ENCODE assay signal across 1 cellular context in the genomic region with DNA sequence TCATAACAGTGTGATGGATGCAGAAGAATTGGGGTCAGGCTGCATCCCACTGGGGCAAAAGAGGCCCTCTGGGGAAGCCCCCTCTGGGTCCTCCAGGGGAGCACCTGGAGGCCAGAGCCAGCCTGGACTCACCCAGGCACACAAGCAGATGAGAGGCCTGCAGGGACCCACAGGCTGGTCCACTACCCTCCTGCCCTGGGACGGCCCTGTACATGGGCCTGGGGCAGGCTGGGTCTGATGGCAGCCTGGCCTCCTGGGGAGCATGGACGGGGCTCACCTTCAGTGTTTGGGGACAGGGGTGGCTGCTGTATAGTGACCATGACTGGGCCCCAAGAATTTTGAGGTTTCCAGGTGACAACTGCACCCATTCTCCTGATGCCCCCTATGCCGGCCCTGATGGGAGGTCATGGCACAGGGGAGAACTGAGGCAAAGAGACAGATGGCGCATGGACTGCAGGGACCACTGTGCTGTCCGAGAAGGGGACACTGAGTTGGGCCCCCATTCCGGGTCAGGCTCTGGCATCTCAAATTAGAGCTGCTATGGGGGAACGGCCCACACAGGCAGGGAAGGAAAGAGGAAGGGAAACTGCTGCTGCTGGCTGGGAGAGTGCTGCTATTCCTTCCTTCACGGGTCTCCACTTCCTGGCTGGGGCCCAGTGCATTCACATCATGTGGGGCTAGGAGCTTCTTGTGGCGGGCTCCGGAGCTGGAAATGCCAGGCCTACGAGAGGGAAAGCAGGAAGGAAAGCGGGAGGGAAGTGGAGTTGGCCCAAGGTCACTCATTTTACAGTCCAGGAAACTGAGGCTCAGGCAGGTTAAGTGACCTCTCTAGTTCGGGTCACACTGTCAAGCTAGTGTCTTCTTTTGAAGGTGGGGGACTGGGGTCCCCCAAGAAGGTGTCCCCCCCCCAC.
TF ChIP-seq lines count a peak whose summit lies in the region.

No MANE protein-coding gene starts in this region.

TF ChIP-seq in IMR-90, 13 proteins besides CTCF, POLR2A, EP300 and RAD21:
- no peak for TF ChIP-seq CEBPB (IDR thresholded peaks at IDR 0.05; ENCODE audit: low read depth, low read length)
- no peak for TF ChIP-seq NFE2L2 (IDR thresholded peaks at IDR 0.05; ENCODE audit: low read depth, low read length)
- no peak for TF ChIP-seq FOS (IDR thresholded peaks at IDR 0.05; ENCODE audit: low read depth, low read length)
- no peak for TF ChIP-seq RCOR1 (IDR thresholded peaks at IDR 0.05; ENCODE audit: insufficient replicate concordance, low read length)
- TF ChIP-seq MAZ (IDR thresholded peaks at IDR 0.05; ENCODE audit: borderline replicate concordance, low read depth, low read length), result no peak
- no peak for TF ChIP-seq MXI1 (IDR thresholded peaks at IDR 0.05; ENCODE audit: borderline replicate concordance, low read depth, low read length)
